In genomic region chr6:43294536-43294935, GRCh38 we compare ENCODE assay signal across 36 cellular contexts. TPM values are rescaled to one million over a fixed set of nuclear protein-coding genes. Genes with fewer than 3 reads are reported as not detected.
"Had no signal": no experiment of that assay in that cellular context is flagged by ENCODE, and none has a peak within 500 bp of the region (broad histone marks: within the 10 kb centered on the region; RNA-seq: fewer than 3 reads in every experiment).

No MANE protein-coding gene starts in this region.

- H3K27me3 ChIP-seq: colonic mucosa, hepatocyte, neural progenitor cell, right atrium auricular region had no signal

- H3K27ac Mint-ChIP-seq: dendritic cell treated with granulocyte-macrophage colony-stimulating factor and Interleukin-4, amounts not matched to agents 40 ng/mL and 50 ng/mL, for 4 days; endodermal cell; naive thymus-derived CD4-positive, alpha-beta T cell; nephron; neural progenitor cell; stimulated activated memory B cell treated with anti-CD40 and anti-IgM and Interleukin-4, amounts not matched to agents 10 μg/mL and 1 μg/mL and 100 μg/mL, for 72 hours; stimulated activated naive CD8-positive, alpha-beta T cell treated with anti-CD3 and anti-CD28 coated beads, Interleukin-15, Interleukin-2, amounts not matched to agents 100 ng/mL and 50 ng/mL, for 24 hours had no signal

- H2AFZ ChIP-seq: hepatocyte, neural progenitor cell, parathyroid adenoma had no signal

- H3K4me1 ChIP-seq: colonic mucosa, foreskin keratinocyte, gastroesophageal sphincter, left lung, parathyroid adenoma, prostate gland, right atrium auricular region, sigmoid colon, suprapubic skin had no signal

- H3K4me3 Mint-ChIP-seq: dendritic cell treated with granulocyte-macrophage colony-stimulating factor and Interleukin-4, amounts not matched to agents 40 ng/mL and 50 ng/mL, for 4 days; endodermal cell; naive thymus-derived CD4-positive, alpha-beta T cell; nephron; neural progenitor cell; stimulated activated memory B cell treated with anti-CD40 and anti-IgM and Interleukin-4, amounts not matched to agents 10 μg/mL and 1 μg/mL and 100 μg/mL, for 72 hours; stimulated activated naive CD8-positive, alpha-beta T cell treated with anti-CD3 and anti-CD28 coated beads, Interleukin-15, Interleukin-2, amounts not matched to agents 100 ng/mL and 50 ng/mL, for 24 hours had no signal

- H3K79me2 ChIP-seq: hepatocyte, parathyroid adenoma had no signal

- H3K9me3 Mint-ChIP-seq: dendritic cell treated with granulocyte-macrophage colony-stimulating factor and Interleukin-4, amounts not matched to agents 40 ng/mL and 50 ng/mL, for 4 days; endodermal cell; naive thymus-derived CD4-positive, alpha-beta T cell; nephron; neural progenitor cell; stimulated activated memory B cell treated with anti-CD40 and anti-IgM and Interleukin-4, amounts not matched to agents 10 μg/mL and 1 μg/mL and 100 μg/mL, for 72 hours; stimulated activated naive CD8-positive, alpha-beta T cell treated with anti-CD3 and anti-CD28 coated beads, Interleukin-15, Interleukin-2, amounts not matched to agents 100 ng/mL and 50 ng/mL, for 24 hours had no signal

- H3K27ac ChIP-seq: colonic mucosa, epithelial cell of prostate, esophagus muscularis mucosa, foreskin keratinocyte, gastroesophageal sphincter, heart left ventricle, hepatocyte, left lung, neural progenitor cell, parathyroid adenoma, prostate gland, right atrium auricular region, sigmoid colon, suprapubic skin, transverse colon had no signal

- H3K27me3 Mint-ChIP-seq: stimulated activated naive CD8-positive, alpha-beta T cell treated with anti-CD3 and anti-CD28 coated beads, Interleukin-15, Interleukin-2, amounts not matched to agents 100 ng/mL and 50 ng/mL, for 24 hours had no signal

- H3K36me3 ChIP-seq: colonic mucosa, esophagus muscularis mucosa, gastroesophageal sphincter, heart left ventricle, left lung, neural progenitor cell, prostate gland, right atrium auricular region, sigmoid colon, suprapubic skin, transverse colon had no signal

- H3K4me1 Mint-ChIP-seq: naive thymus-derived CD4-positive, alpha-beta T cell; nephron; stimulated activated memory B cell treated with anti-CD40 and anti-IgM and Interleukin-4, amounts not matched to agents 10 μg/mL and 1 μg/mL and 100 μg/mL, for 72 hours had no signal

- H3K4me2 ChIP-seq: hepatocyte, neural progenitor cell had no signal

- ATAC-seq: foreskin keratinocyte; gastroesophageal sphincter; heart left ventricle; left cardiac atrium; left lung; naive thymus-derived CD4-positive, alpha-beta T cell; stimulated activated memory B cell treated with anti-CD40 and anti-IgM and Interleukin-4, amounts not matched to agents 10 μg/mL and 1 μg/mL and 100 μg/mL, for 72 hours had no signal

- H3K9ac ChIP-seq: neural progenitor cell, parathyroid adenoma had no signal

- H3K4me3 ChIP-seq: colonic mucosa, esophagus muscularis mucosa, gastroesophageal sphincter, heart left ventricle, hepatocyte, left lung, neural progenitor cell, prostate gland, right atrium auricular region, sigmoid colon, suprapubic skin, transverse colon had no signal

- H3K9me3 ChIP-seq: colonic mucosa, esophagus muscularis mucosa, gastroesophageal sphincter, heart left ventricle, left lung, prostate gland, right atrium auricular region, sigmoid colon, suprapubic skin, transverse colon had no signal

- DNase-seq: colonic mucosa; effector CD8-positive, alpha-beta T cell; endodermal cell; foreskin keratinocyte; heart left ventricle; left cardiac atrium; left lung; mesenchymal stem cell; midbrain; naive thymus-derived CD4-positive, alpha-beta T cell; sigmoid colon; stimulated activated CD4-positive, alpha-beta T cell treated with anti-CD3 and anti-CD28 coated beads, Interleukin-2, amount 100 ng/mL, for 24 hours; stimulated activated CD4-positive, alpha-beta T cell treated with anti-CD3 and anti-CD28 coated beads, Interleukin-4, amount 100 ng/mL, for 4 hours; transverse colon had no signal

- H3K36me3 Mint-ChIP-seq: naive thymus-derived CD4-positive, alpha-beta T cell; neural progenitor cell; stimulated activated memory B cell treated with anti-CD40 and anti-IgM and Interleukin-4, amounts not matched to agents 10 μg/mL and 1 μg/mL and 100 μg/mL, for 72 hours had no signal

- FAIRE-seq: islet of Langerhans had no signal

RNA-seq across cellular contexts. Expression of gene SLC22A7, which starts 3.5 kb away (rescaled TPM):
- total RNA-seq: chondrocyte; colonic mucosa; endodermal cell; esophagus muscularis mucosa; fibroblast of lung; foreskin keratinocyte; gastroesophageal sphincter; kidney epithelial cell; left cardiac atrium; left lung; lower leg skin; lung microvascular endothelial cell; naive thymus-derived CD4-positive, alpha-beta T cell; osteoblast; prostate gland; right atrium auricular region; sigmoid colon; skeletal muscle tissue; suprapubic skin; transverse colon; ureter had no signal
- polyA plus RNA-seq: fibroblast of lung; foreskin keratinocyte; naive thymus-derived CD4-positive, alpha-beta T cell; sigmoid colon had no signal

RNA-seq across cellular contexts. Expression of gene CRIP3, which starts 14.1 kb away (rescaled TPM):
- total RNA-seq: esophagus muscularis mucosa, fibroblast of lung, gastroesophageal sphincter, lung microvascular endothelial cell, osteoblast, sigmoid colon had no signal
- polyA plus RNA-seq: fibroblast of lung; naive thymus-derived CD4-positive, alpha-beta T cell had no signal

RNA-seq across cellular contexts. Expression of gene TTBK1, which starts 51.3 kb away (rescaled TPM):
- total RNA-seq: skeletal muscle tissue, suprapubic skin, ureter had no signal
- polyA plus RNA-seq: fibroblast of lung; naive thymus-derived CD4-positive, alpha-beta T cell had no signal
